In genomic region chr7:42254217-42254616, GRCh38 we compare ENCODE assay signal across 1 cellular context.
TF ChIP-seq lines count a peak whose summit lies in the region.

No MANE protein-coding gene starts in this region.

TF ChIP-seq in IMR-90, 13 proteins besides CTCF, POLR2A, EP300 and RAD21 (continued from another document):
- TF ChIP-seq, protein P1, sequence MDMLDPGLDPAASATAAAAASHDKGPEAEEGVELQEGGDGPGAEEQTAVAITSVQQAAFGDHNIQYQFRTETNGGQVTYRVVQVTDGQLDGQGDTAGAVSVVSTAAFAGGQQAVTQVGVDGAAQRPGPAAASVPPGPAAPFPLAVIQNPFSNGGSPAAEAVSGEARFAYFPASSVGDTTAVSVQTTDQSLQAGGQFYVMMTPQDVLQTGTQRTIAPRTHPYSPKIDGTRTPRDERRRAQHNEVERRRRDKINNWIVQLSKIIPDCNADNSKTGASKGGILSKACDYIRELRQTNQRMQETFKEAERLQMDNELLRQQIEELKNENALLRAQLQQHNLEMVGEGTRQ (IDR thresholded peaks at IDR 0.05; ENCODE audit: low read depth, low read length): no peak
